ENCODE assay signal across 8 cellular contexts in the genomic region with DNA sequence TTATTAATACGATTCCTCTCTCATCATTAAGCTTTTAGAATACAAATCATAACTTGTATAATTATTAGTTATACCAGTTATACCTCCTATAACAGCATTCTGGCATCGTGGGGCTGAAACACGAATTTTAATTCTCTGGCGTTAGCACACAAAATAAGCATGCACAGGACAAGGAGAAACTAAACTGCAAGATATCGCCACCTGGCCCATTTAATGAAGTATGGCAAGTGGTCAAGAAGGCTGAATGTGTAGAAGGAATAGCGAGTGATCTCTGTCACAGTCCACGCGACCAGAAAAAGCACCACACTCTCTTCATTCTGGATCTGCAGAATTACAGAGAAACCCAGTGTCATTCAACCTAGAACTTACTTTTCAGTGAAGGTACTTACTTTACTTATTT. TPM values are rescaled to one million over a fixed set of nuclear protein-coding genes. Genes with fewer than 3 reads are reported as not detected.
A peak's percentile ranks its signal among the peaks of the same experiment; 100 is the strongest.
DNase-seq lines count a peak whose midpoint lies in the region; ATAC-seq and TF ChIP-seq lines count a peak whose summit lies in the region.

No MANE protein-coding gene starts in this region.

- H3K36me3 ChIP-seq in PC-9 (ENCODE audit: low read depth): no peaks in the 10 kb centered on the region

- BruUV-seq in PC-9 (replicated peaks; lab: Mats Ljungman, UMichigan): no TSS peak

- TF ChIP-seq CTCF in PC-9 (conservative IDR thresholded peaks at IDR 0.05): 0 out of 2 replicates have a peak, but pooled peaks have one; percentile 32
- TF ChIP-seq CTCF in foreskin keratinocyte (conservative IDR thresholded peaks at IDR 0.05): peak; percentile 54

- H3K27ac ChIP-seq in PC-9 (no peak overlapping the region), foreskin keratinocyte (no peak overlapping the region)

- H3K27me3 ChIP-seq in PC-9 (ENCODE audit: insufficient read depth, low read depth) (no peaks in the 10 kb centered on the region), foreskin keratinocyte (no peaks in the 10 kb centered on the region)

- no peaks in the 10 kb centered on the region for H4K20me1 ChIP-seq in PC-9 (ENCODE audit: insufficient read depth)

- H3K9me3 ChIP-seq in PC-9 (ENCODE audit: insufficient read depth, low read depth): no peaks in the 10 kb centered on the region

- POLR2A ChIA-PET in PC-9 (lab: Charles Lee; ENCODE audit: unreplicated experiment): no interaction called here

- H3K9me2 ChIP-seq in PC-9 (ENCODE audit: insufficient read depth): no peaks in the 10 kb centered on the region

- no peak overlapping the region for H2AFZ ChIP-seq in PC-9

- ATAC-seq in GM18907 (IDR thresholded peaks at IDR 0.05; ENCODE audit: unreplicated experiment) (peak; percentile 78), foreskin keratinocyte (no peak), GM18858 (IDR thresholded peaks at IDR 0.05; ENCODE audit: unreplicated experiment) (no peak), GM21360 (IDR thresholded peaks at IDR 0.05; ENCODE audit: unreplicated experiment) (no peak), HG03432 (IDR thresholded peaks at IDR 0.05; ENCODE audit: unreplicated experiment) (no peak)

- intact Hi-C loops in PC-9 (cut with micrococcal nuclease; ENCODE audit: unreplicated experiment): loop anchor here (1.0 to 10.0 kb wide), 4 partner anchors 147 to 774 kb away; partner anchors contain the start of gene ST8SIA6

- no peaks in the 10 kb centered on the region for H3F3A ChIP-seq in PC-9 (ENCODE audit: insufficient read depth, low read depth)

- CTCF ChIA-PET in PC-9 (lab: Charles Lee): no interaction called here

- DNase-seq in AG08395 (ENCODE audit: low spot score) (peak; percentile 35), PC-9 (peak in 1 of 2 experiments; percentile 10), foreskin keratinocyte (no peak), NCI-H2171 treated with DMSO at 0.1 percent for 48 hours (lab: John Stamatoyannopoulos, UW) (no peak)

- H3K4me3 ChIP-seq in PC-9: no peak overlapping the region

- H3K79me2 ChIP-seq in PC-9 (ENCODE audit: low read depth): no peaks in the 10 kb centered on the region

- no peak overlapping the region for H3K4me2 ChIP-seq in PC-9

- H3K4me1 ChIP-seq in PC-9 (replicated peaks; ENCODE audit: insufficient read depth) (no peaks in the 10 kb centered on the region), foreskin keratinocyte (no peaks in the 10 kb centered on the region)

RNA-seq across cellular contexts. Expression of gene HACD1, which starts 18.1 kb away (rescaled TPM):
- total RNA-seq in PC-9 (2021) (29.6 and 36.3 TPM in 2 replicates), foreskin keratinocyte (20.2 and 22.1 TPM in 2 replicates)
- polyA plus RNA-seq in foreskin keratinocyte: 27.7 and 33.4 TPM in 2 replicates

RNA-seq across cellular contexts. Expression of gene STAM, which starts 44.9 kb away (rescaled TPM):
- total RNA-seq in PC-9 (2021) (37.0 and 38.8 TPM in 2 replicates), foreskin keratinocyte (28.4 and 29.4 TPM in 2 replicates)
- 9.8 and 12.0 TPM in 2 replicates for polyA plus RNA-seq in foreskin keratinocyte
